9 cellular contexts compared by ENCODE assay signal in genomic region chr4:2948895-2949781, GRCh38. TPM values are rescaled to one million over a fixed set of nuclear protein-coding genes. Genes with fewer than 3 reads are reported as not detected.
DNase-seq lines count a peak whose midpoint lies in the region; ATAC-seq and TF ChIP-seq lines count a peak whose summit lies in the region.
"Had no signal": no experiment of that assay in that cellular context is flagged by ENCODE, and none has a peak within 500 bp of the region (broad histone marks: within the 10 kb centered on the region; RNA-seq: fewer than 3 reads in every experiment).

No MANE protein-coding gene starts in this region.

- H3K4me3 ChIP-seq in HL-60 (replicated peaks; ENCODE audit: insufficient read depth, low read length) (no peak overlapping the region), astrocyte of the cerebellum (ENCODE audit: low read depth, low read length) (no peak overlapping the region), left lung (no peak overlapping the region)

- H3K9me3 ChIP-seq in left lung: no peaks in the 10 kb centered on the region
- H3K9me3 ChIP-seq: neutrophil had no signal

- ATAC-seq in left lung (peak; percentile 74), GM19397 (IDR thresholded peaks at IDR 0.05; ENCODE audit: unreplicated experiment) (no peak), GM21381 (IDR thresholded peaks at IDR 0.05; ENCODE audit: unreplicated experiment) (no peak), HG03520 (IDR thresholded peaks at IDR 0.05; ENCODE audit: unreplicated experiment) (no peak)

- TF ChIP-seq CTCF in HL-60 (IDR thresholded peaks at IDR 0.05; ENCODE audit: insufficient read depth, low read length): peak; percentile 38
- TF ChIP-seq CTCF in astrocyte of the cerebellum (IDR thresholded peaks at IDR 0.05; ENCODE audit: low read depth, low read length, missing control alignments): peak; percentile 58
- TF ChIP-seq CTCF in left lung (IDR thresholded peaks at IDR 0.05): peak in 1 of 2 donors; percentile 13

- H3K27ac ChIP-seq in HL-60 (replicated peaks): no peak overlapping the region
- no peak overlapping the region for H3K27ac ChIP-seq in left lung
- H3K27ac ChIP-seq: neutrophil had no signal

- intact Hi-C loops in left lung (cut with DNase I): no loop called here

- H3K27me3 ChIP-seq in HL-60 (ENCODE audit: insufficient read depth, poor library complexity, severe bottlenecking): no peaks in the 10 kb centered on the region
- H3K27me3 ChIP-seq in left lung: no peaks in the 10 kb centered on the region
- H3K27me3 ChIP-seq: neutrophil had no signal

- H3K4me1 ChIP-seq in left lung: no peaks in the 10 kb centered on the region

- DNase-seq in AG20443 (ENCODE audit: low spot score) (peak; percentile 59), HL-60 (ENCODE audit: low read depth in 1 of 2, low spot score in 1 of 2) (no peak), astrocyte of the cerebellum (ENCODE audit: low read depth) (no peak), left lung (peak in 1 of 2 donors; percentile 45)
- DNase-seq in stimulated activated CD4-positive, alpha-beta T cell treated with anti-CD3 and anti-CD28 coated beads, Interleukin-4, amount 100 ng/mL, for 24 hours: no peak

- peaks cover 0 to 99% of the 10 kb centered on the region in 2 donors for H3K36me3 ChIP-seq in left lung

- in situ Hi-C loops in astrocyte of the cerebellum (cut with HindIII; ENCODE audit: low sequenced_read_pairs): no loop called here

RNA-seq across cellular contexts. Expression of gene NOP14, which starts 14.1 kb away (rescaled TPM):
- total RNA-seq in left lung: 10 to 100 TPM; 20.4 to 27.3 TPM

RNA-seq across cellular contexts. Expression of gene GRK4, which starts 14.2 kb away (rescaled TPM):
- 1 to 10 TPM; 5.3 to 6.8 TPM for total RNA-seq in left lung
